17 cellular contexts compared by ENCODE assay signal in genomic region chr2:52431352-52431760, GRCh38.
DNase-seq lines count a peak whose midpoint lies in the region; ATAC-seq and TF ChIP-seq lines count a peak whose summit lies in the region.
"Had no signal": no experiment of that assay in that cellular context is flagged by ENCODE, and none has a peak within 500 bp of the region (broad histone marks: within the 10 kb centered on the region; RNA-seq: fewer than 3 reads in every experiment).

No MANE protein-coding gene starts in this region.

- 0 out of 3 replicates have a peak overlapping the region, but pooled peaks have one; percentile 51 for H2BK15ac ChIP-seq in IMR-90 (ENCODE audit: low read depth, low read length)

- no peak overlapping the region for H3K56ac ChIP-seq in IMR-90 (ENCODE audit: extremely low read depth, insufficient read depth, low read length)

- no peaks in the 10 kb centered on the region for H3K9me1 ChIP-seq in IMR-90 (ENCODE audit: insufficient read depth, low read length)

- no peaks in the 10 kb centered on the region for H3K36me3 ChIP-seq in ACC112 (ENCODE audit: insufficient read depth, low read length)
- H3K36me3 ChIP-seq in IMR-90 (ENCODE audit: control insufficient read depth, insufficient read depth, low read length) = no peaks in the 10 kb centered on the region
- H3K36me3 ChIP-seq: BLaER1, HAP-1 had no signal

- no peak overlapping the region for H3K4ac ChIP-seq in IMR-90 (ENCODE audit: low read depth, low read length)

- no peak overlapping the region for H3K18ac ChIP-seq in IMR-90 (ENCODE audit: low read depth, low read length)

- TF ChIP-seq RAD21 in IMR-90 (IDR thresholded peaks at IDR 0.05; ENCODE audit: low read length) = no peak

- no peaks in the 10 kb centered on the region for H4K20me1 ChIP-seq in IMR-90 (ENCODE audit: insufficient read depth, low read length)
- H4K20me1 ChIP-seq: BLaER1 had no signal

- intact Hi-C loops in IMR-90 (cut with micrococcal nuclease) = no loop called here

- H3K4me3 ChIP-seq in ACC112 (ENCODE audit: low read depth, low read length) (peak overlapping the region; percentile 37; the same call in 1 of the 2 replicates), IMR-90 (ENCODE audit: insufficient read depth, low read depth, low read length) (no peak overlapping the region)
- H3K4me3 ChIP-seq: A549, BLaER1, HAP-1 had no signal

- POLR2A ChIA-PET in IMR-90 (lab: Charles Lee; ENCODE audit: unreplicated experiment) = no interaction called here

- H3K4me1 ChIP-seq in ACC112 (ENCODE audit: control insufficient read depth, insufficient read depth, low read length, unreplicated experiment) = no peaks in the 10 kb centered on the region
- H3K4me1 ChIP-seq in IMR-90 (ENCODE audit: control insufficient read depth, insufficient read depth, low read length) = 0 out of 2 replicates have a peak, but pooled peaks cover 1% of the 10 kb centered on the region
- H3K4me1 ChIP-seq: A549, BLaER1, HAP-1 had no signal

- peak overlapping the region; percentile 7 for H2AFZ ChIP-seq in ACC112 (ENCODE audit: low read length, unreplicated experiment)
- H2AFZ ChIP-seq in IMR-90 (replicated peaks; ENCODE audit: low read length, poor library complexity) = no peak overlapping the region

- no peak overlapping the region for H2BK5ac ChIP-seq in IMR-90 (ENCODE audit: low read depth, low read length, poor library complexity, severe bottlenecking)

- no peak overlapping the region for H3K9ac ChIP-seq in IMR-90 (ENCODE audit: low read depth, low read length)
- H3K9ac ChIP-seq: BLaER1 had no signal

- no peaks in the 10 kb centered on the region for H3K36me3 Mint-ChIP-seq in neural crest cell (ENCODE audit: low read depth)
- H3K36me3 Mint-ChIP-seq: CD14-positive monocyte; CD4-positive, alpha-beta memory T cell; IgD-negative memory B cell had no signal

- H2BK120ac ChIP-seq in IMR-90 (ENCODE audit: low read depth, low read length) = no peak overlapping the region; the same call in 1 of the 2 replicates

- no TSS peak for BruUV-seq in IMR-90 (replicated peaks; lab: Mats Ljungman, UMichigan)

- no peaks in the 10 kb centered on the region for H3K27me3 Mint-ChIP-seq in neural crest cell (ENCODE audit: low read depth)
- H3K27me3 Mint-ChIP-seq: CD4-positive, alpha-beta memory T cell; IgD-negative memory B cell had no signal

- no peaks in the 10 kb centered on the region for H3K4me1 Mint-ChIP-seq in neural crest cell
- H3K4me1 Mint-ChIP-seq: CD14-positive monocyte; CD4-positive, alpha-beta memory T cell; IgD-negative memory B cell had no signal

- H3K23ac ChIP-seq in IMR-90 (ENCODE audit: low read depth, low read length) = no peak overlapping the region

- no peak overlapping the region for H2AK5ac ChIP-seq in IMR-90 (ENCODE audit: low read depth, low read length)

- no peak overlapping the region for H2AK9ac ChIP-seq in IMR-90 (replicated peaks; ENCODE audit: low read depth, low read length, poor library complexity)

- dilution Hi-C loops in IMR-90 (cut with HindIII; ENCODE audit: low sequenced_read_pairs, unreplicated experiment) = no loop called here

- no peak overlapping the region for H4K91ac ChIP-seq in IMR-90 (ENCODE audit: insufficient read depth, low read depth, low read length)

- no peak for DNase-seq in IMR-90
- DNase-seq in left lobe of liver (ENCODE audit: low spot score) = peak; percentile 70
- no peak for DNase-seq in neural crest cell (ENCODE audit: low read depth, low spot score)
- no peak for DNase-seq in NCI-H1930 (lab: John Stamatoyannopoulos, UW)
- DNase-seq in GM13977 (ENCODE audit: low spot score) = no peak
- DNase-seq in activated gamma-delta T cell (lab: John Stamatoyannopoulos, UW) = no peak
- DNase-seq: CD4-positive, alpha-beta memory T cell; DMS153; DMS79; GDM1 had no signal

- ATAC-seq in IMR-90 (ENCODE audit: low read depth) (no peak), left lobe of liver (peak; percentile 89)
- ATAC-seq: A549 had no signal

- no peak overlapping the region for H3K4me2 ChIP-seq in IMR-90 (ENCODE audit: low read depth, low read length)
- H3K4me2 ChIP-seq: A549, BLaER1 had no signal

- CTCF ChIA-PET in IMR-90 (lab: Yijun Ruan, JAX) = no interaction called here

- no peaks in the 10 kb centered on the region for H3K79me2 ChIP-seq in ACC112 (ENCODE audit: control insufficient read depth, insufficient read depth, low read length, unreplicated experiment)

- H3K9me3 Mint-ChIP-seq in neural crest cell = peaks cover 6% of the 10 kb centered on the region

- H3K9me3 ChIP-seq in IMR-90 (ENCODE audit: control insufficient read depth, insufficient read depth, low read length) = no peaks in the 10 kb centered on the region
- H3K9me3 ChIP-seq: BLaER1, HAP-1 had no signal

- TF ChIP-seq CTCF in IMR-90 (conservative IDR thresholded peaks at IDR 0.05; ENCODE audit: low read depth, low read length) (no peak), neural crest cell (conservative IDR thresholded peaks at IDR 0.05) (no peak), GM13977 (IDR thresholded peaks at IDR 0.05; ENCODE audit: extremely low read depth, insufficient read depth, missing control alignments) (no peak)

- no peak overlapping the region for H3K14ac ChIP-seq in IMR-90 (replicated peaks; ENCODE audit: low read depth, low read length)

- TF ChIP-seq POLR2A in IMR-90 (IDR thresholded peaks at IDR 0.05; ENCODE audit: low read depth, low read length) = no peak

- H4K5ac ChIP-seq in IMR-90 (ENCODE audit: low read depth, low read length) = peak overlapping the region; percentile 36; the same call in 1 of the 2 replicates

- H3K27ac ChIP-seq in ACC112 (ENCODE audit: low read depth, low read length) = no peak overlapping the region
- H3K27ac ChIP-seq in IMR-90 (ENCODE audit: insufficient read depth, low read length) = no peak overlapping the region
- H3K27ac ChIP-seq: 22Rv1, A549, BLaER1 had no signal

- WGBS in IMR-90 (ENCODE audit: extremely low coverage in 2 of 2, insufficient read length in 1 of 2), 2 experiments = 100% methylated on average over 4 of the region's 12 CpGs; no CpG with 5 or more reads in 1 of the 2 experiments

- no peak overlapping the region for H3K4me3 Mint-ChIP-seq in neural crest cell
- H3K4me3 Mint-ChIP-seq: CD14-positive monocyte; CD4-positive, alpha-beta memory T cell; IgD-negative memory B cell had no signal

- no peak overlapping the region for H4K8ac ChIP-seq in IMR-90 (ENCODE audit: low read depth in 2 of 2, low read length in 2 of 2)

- in situ Hi-C loops in IMR-90 (cut with MboI; ENCODE audit: low sequenced_read_pairs) (no loop called here), GM13977 (cut with MboI; ENCODE audit: low pct_unique_long_range_greater_than_20kb, low sequenced_read_pairs, unreplicated experiment) (no loop called here)

- H2BK20ac ChIP-seq in IMR-90 (ENCODE audit: low read depth, low read length) = no peak overlapping the region

- no peaks in the 10 kb centered on the region for H3K27me3 ChIP-seq in ACC112 (ENCODE audit: insufficient read depth, low read length)
- H3K27me3 ChIP-seq in IMR-90 (ENCODE audit: control insufficient read depth, insufficient read depth, low read length) = no peaks in the 10 kb centered on the region
- H3K27me3 ChIP-seq: BLaER1 had no signal

- H3K79me1 ChIP-seq in IMR-90 (ENCODE audit: low read depth in 1 of 2, low read length in 2 of 2) = no peaks in the 10 kb centered on the region

- peak overlapping the region; percentile 62 for H3K27ac Mint-ChIP-seq in neural crest cell (ENCODE audit: unreplicated experiment)
- H3K27ac Mint-ChIP-seq: CD14-positive monocyte; CD4-positive, alpha-beta memory T cell; IgD-negative memory B cell had no signal

TF ChIP-seq in IMR-90, 13 proteins besides CTCF, POLR2A, EP300 and RAD21:
- TF ChIP-seq FOS (IDR thresholded peaks at IDR 0.05; ENCODE audit: low read depth, low read length) (no peak), MAFK (IDR thresholded peaks at IDR 0.05; ENCODE audit: low read depth, low read length) (no peak), NFE2L2 (IDR thresholded peaks at IDR 0.05; ENCODE audit: low read depth, low read length) (no peak), RFX5 (IDR thresholded peaks at IDR 0.05; ENCODE audit: low read depth, low read length) (no peak), SMC3 (IDR thresholded peaks at IDR 0.05; ENCODE audit: low read depth, low read length) (no peak), CHD1 (IDR thresholded peaks at IDR 0.05; ENCODE audit: low read depth, low read length) (no peak), RCOR1 (IDR thresholded peaks at IDR 0.05; ENCODE audit: insufficient replicate concordance, low read length) (no peak), BHLHE40 (IDR thresholded peaks at IDR 0.05; ENCODE audit: low read depth, low read length) (no peak), MAZ (IDR thresholded peaks at IDR 0.05; ENCODE audit: borderline replicate concordance, low read depth, low read length) (no peak), USF2 (IDR thresholded peaks at IDR 0.05; ENCODE audit: low read depth, low read length) (no peak), MXI1 (IDR thresholded peaks at IDR 0.05; ENCODE audit: borderline replicate concordance, low read depth, low read length) (no peak), ELK1 (IDR thresholded peaks at IDR 0.05; ENCODE audit: borderline replicate concordance, low read depth, low read length) (no peak), CEBPB (IDR thresholded peaks at IDR 0.05; ENCODE audit: low read depth, low read length) (no peak)
